16 cellular contexts compared by ENCODE assay signal in genomic region chr12:46803517-46803916, GRCh38. TPM values are rescaled to one million over a fixed set of nuclear protein-coding genes. Genes with fewer than 3 reads are reported as not detected.
"Had no signal": no experiment of that assay in that cellular context is flagged by ENCODE, and none has a peak within 500 bp of the region (broad histone marks: within the 10 kb centered on the region; RNA-seq: fewer than 3 reads in every experiment).

No MANE protein-coding gene starts in this region.

- H3K36me3 ChIP-seq: heart right ventricle, neutrophil, thyroid gland had no signal

- H3K9me3 ChIP-seq: heart right ventricle, mucosa of descending colon, neutrophil, thyroid gland had no signal

- H3K27ac ChIP-seq: heart right ventricle, neutrophil, thyroid gland had no signal

- H3K27me3 ChIP-seq: heart right ventricle, neutrophil, thyroid gland had no signal

- H3K4me3 ChIP-seq: heart right ventricle, mucosa of descending colon, smooth muscle cell, thyroid gland had no signal

- ATAC-seq: heart right ventricle; left cardiac atrium; mucosa of descending colon; naive thymus-derived CD8-positive, alpha-beta T cell; right cardiac atrium had no signal

- H3K4me1 ChIP-seq: heart right ventricle, thyroid gland had no signal

- DNase-seq: cerebellar nuclear complex; effector CD4-positive, alpha-beta T cell; foreskin melanocyte; heart right ventricle; hypothalamus; kidney; left cardiac atrium; mammary epithelial cell; mucosa of descending colon; naive thymus-derived CD8-positive, alpha-beta T cell; right cardiac atrium; stimulated activated CD4-positive, alpha-beta T cell treated with anti-CD3 and anti-CD28 coated beads, Interleukin-2, amount 100 ng/mL, for 48 hours; stimulated activated naive CD4-positive, alpha-beta T cell treated with Interleukin-2 at 50 U/mL for 16 hours; thyroid gland had no signal

RNA-seq across cellular contexts. Expression of gene SLC38A4, which starts 22.3 kb away (rescaled TPM):
- total RNA-seq: naive thymus-derived CD8-positive, alpha-beta T cell had no signal
